Comparison of ENCODE assay signal across 2 cellular contexts in the genomic region with DNA sequence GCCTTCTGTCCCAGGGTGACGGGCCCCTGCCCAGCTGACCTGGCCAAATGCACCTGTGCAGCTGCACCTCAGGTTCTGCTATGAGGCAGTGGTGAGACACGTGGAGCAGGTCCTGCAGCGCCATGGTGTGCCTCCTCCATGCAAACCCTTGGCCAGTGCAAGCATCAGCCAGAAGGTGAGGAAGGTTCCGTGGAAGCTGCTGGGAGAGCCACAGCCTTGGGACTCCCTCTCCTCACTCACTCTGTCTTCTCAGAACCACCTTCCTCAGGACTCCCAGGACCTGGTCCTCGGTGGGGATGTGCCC.
TF ChIP-seq lines count a peak whose summit lies in the region.

No MANE protein-coding gene starts in this region.

TF ChIP-seq in HepG2, 621 proteins besides CTCF, POLR2A, EP300 and RAD21:
- peak; percentile 20 for TF ChIP-seq RBM22 (optimal IDR thresholded peaks at IDR 0.05; ENCODE audit: low read length)
- no peak for TF ChIP-seq HNRNPK (IDR thresholded peaks at IDR 0.05; ENCODE audit: low read depth, low read length, poor library complexity, severe bottlenecking)
- TF ChIP-seq ZC3H13 (CRISPR knock-in tag; IDR thresholded peaks at IDR 0.05), result 0 out of 2 replicates have a peak, but pooled peaks have one; percentile 17
- peak; percentile 23 for TF ChIP-seq AGO2 (optimal IDR thresholded peaks at IDR 0.05; ENCODE audit: low read depth, low read length)
TF ChIP-seq in HepG2: peak in this region for 3.

TF ChIP-seq in GM12878, 131 proteins besides CTCF, POLR2A, EP300 and RAD21:
- TF ChIP-seq FOXM1 (IDR thresholded peaks at IDR 0.05; ENCODE audit: low read depth, low read length) (no peak), SRF (IDR thresholded peaks at IDR 0.05; ENCODE audit: low read depth in 2 of 2, low read length in 2 of 2) (no peak), ESRRA (IDR thresholded peaks at IDR 0.05; ENCODE audit: low read length) (no peak), TAF1 (IDR thresholded peaks at IDR 0.05; ENCODE audit: borderline replicate concordance, low read depth, low read length) (no peak)
TF ChIP-seq in GM12878: peak in this region for 0.
